In the genomic region with DNA sequence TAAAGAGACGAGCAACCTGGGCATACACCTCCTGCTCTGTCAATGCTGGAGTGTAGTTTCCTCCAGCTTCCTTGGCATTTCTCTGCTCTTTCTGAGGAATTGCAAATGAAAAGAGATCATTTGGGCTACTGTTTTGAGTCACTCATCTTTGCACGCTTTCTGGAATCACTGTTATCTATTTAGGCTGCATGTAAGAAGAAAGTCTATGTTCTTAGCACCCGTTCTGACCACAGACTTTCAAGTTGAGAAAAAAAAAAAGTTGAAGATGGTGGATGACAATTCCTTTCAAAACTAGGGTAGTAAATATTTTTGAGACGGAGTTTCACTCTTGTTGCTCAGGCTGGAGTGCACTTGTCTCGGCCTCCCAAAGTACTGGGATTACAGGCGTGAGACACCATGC, we compare ENCODE assay signal across 19 cellular contexts.
"Had no signal": no experiment of that assay in that cellular context is flagged by ENCODE, and none has a peak within 500 bp of the region (broad histone marks: within the 10 kb centered on the region; RNA-seq: fewer than 3 reads in every experiment).

No MANE protein-coding gene starts in this region.

- H3K9me3 Mint-ChIP-seq: dendritic cell treated with granulocyte-macrophage colony-stimulating factor and Interleukin-4, amounts not matched to agents 40 ng/mL and 50 ng/mL, for 4 days; effector memory CD8-positive, alpha-beta T cell; naive thymus-derived CD4-positive, alpha-beta T cell; neural progenitor cell had no signal

- H3K4me3 Mint-ChIP-seq: dendritic cell treated with granulocyte-macrophage colony-stimulating factor and Interleukin-4, amounts not matched to agents 40 ng/mL and 50 ng/mL, for 4 days; effector memory CD8-positive, alpha-beta T cell; naive thymus-derived CD4-positive, alpha-beta T cell; neural progenitor cell had no signal

- H3K27me3 Mint-ChIP-seq: dendritic cell treated with granulocyte-macrophage colony-stimulating factor and Interleukin-4, amounts not matched to agents 40 ng/mL and 50 ng/mL, for 4 days; effector memory CD8-positive, alpha-beta T cell; naive thymus-derived CD4-positive, alpha-beta T cell had no signal

- ATAC-seq: effector memory CD8-positive, alpha-beta T cell; gastrocnemius medialis; heart right ventricle; naive thymus-derived CD4-positive, alpha-beta T cell had no signal

- H3K4me3 ChIP-seq: esophagus muscularis mucosa, gastrocnemius medialis, heart right ventricle, neural progenitor cell, ovary, right atrium auricular region, sigmoid colon, skin epidermis had no signal

- H3K27ac Mint-ChIP-seq: dendritic cell treated with granulocyte-macrophage colony-stimulating factor and Interleukin-4, amounts not matched to agents 40 ng/mL and 50 ng/mL, for 4 days; neural progenitor cell had no signal

- H3K4me2 ChIP-seq: neural progenitor cell had no signal

- H3K27me3 ChIP-seq: esophagus muscularis mucosa, gastrocnemius medialis, heart right ventricle, neural progenitor cell, ovary, right atrium auricular region, sigmoid colon had no signal

- H3K4me1 ChIP-seq: esophagus muscularis mucosa, gastrocnemius medialis, heart right ventricle, neural progenitor cell, right atrium auricular region, sigmoid colon had no signal

- H3K27ac ChIP-seq: epithelial cell of prostate, esophagus muscularis mucosa, gastrocnemius medialis, heart right ventricle, neural progenitor cell, ovary, right atrium auricular region, sigmoid colon, skin epidermis had no signal

- H2AFZ ChIP-seq: neural progenitor cell had no signal

- H3K9ac ChIP-seq: neural progenitor cell had no signal

- H3K4me1 Mint-ChIP-seq: neural progenitor cell had no signal

- DNase-seq: effector memory CD8-positive, alpha-beta T cell; gastrocnemius medialis; heart right ventricle; hypothalamus; kidney glomerular epithelial cell; naive thymus-derived CD4-positive, alpha-beta T cell; nucleus accumbens; ovary; sigmoid colon; stimulated activated CD4-positive, alpha-beta T cell treated with anti-CD3 and anti-CD28 coated beads, Interleukin-2, amount 100 ng/mL, for 24 hours; stimulated activated CD4-positive, alpha-beta T cell treated with anti-CD3 and anti-CD28 coated beads, Interleukin-4, amount 100 ng/mL, for 4 hours; stimulated activated naive CD4-positive, alpha-beta T cell treated with Interleukin-2 at 50 U/mL for 16 hours; trophoblast cell had no signal
